ENCODE assay signal across 8 cellular contexts in genomic region chr11:124740277-124740882, GRCh38. TPM values are rescaled to one million over a fixed set of nuclear protein-coding genes. Genes with fewer than 3 reads are reported as not detected.
DNase-seq lines count a peak whose midpoint lies in the region; ATAC-seq and TF ChIP-seq lines count a peak whose summit lies in the region.

No MANE protein-coding gene starts in this region.

- H3K36me3 Mint-ChIP-seq in activated naive CD8-positive, alpha-beta T cell treated with anti-CD3 and anti-CD28 coated beads for 36 hours, result no peaks in the 10 kb centered on the region

- H3K4me1 Mint-ChIP-seq in activated naive CD8-positive, alpha-beta T cell treated with anti-CD3 and anti-CD28 coated beads for 36 hours, result peaks cover 12% of the 10 kb centered on the region

- peaks cover 3% of the 10 kb centered on the region for H3K4me1 ChIP-seq in iPS-15b (ENCODE audit: control insufficient read depth, insufficient read depth, low read length)

- H3K27me3 ChIP-seq in iPS-15b (ENCODE audit: control insufficient read depth, insufficient read depth, low read length), result peaks cover 96% of the 10 kb centered on the region

- peaks cover 21% of the 10 kb centered on the region for H3K27me3 Mint-ChIP-seq in activated naive CD8-positive, alpha-beta T cell treated with anti-CD3 and anti-CD28 coated beads for 36 hours

- H3K27ac Mint-ChIP-seq in activated naive CD8-positive, alpha-beta T cell treated with anti-CD3 and anti-CD28 coated beads for 36 hours, result no peak overlapping the region

- H3K36me3 ChIP-seq in iPS-15b (ENCODE audit: control insufficient read depth, insufficient read depth, low read length), result no peaks in the 10 kb centered on the region

- peak; percentile 37 for ATAC-seq in GM19025 (IDR thresholded peaks at IDR 0.05; ENCODE audit: low read depth, unreplicated experiment)
- peak; percentile 53 for ATAC-seq in HG03175 (IDR thresholded peaks at IDR 0.05; ENCODE audit: unreplicated experiment)

- H3K9ac ChIP-seq in iPS-15b (ENCODE audit: low read depth, low read length), result no peak overlapping the region

- H3K4me3 ChIP-seq in iPS-15b (ENCODE audit: low read depth, low read length), result peak overlapping the region; percentile 74

- H3K9me3 ChIP-seq in iPS-15b (ENCODE audit: control insufficient read depth, insufficient read depth, low read length), result no peaks in the 10 kb centered on the region

- peak; percentile 37 for TF ChIP-seq CTCF in AG09319 (IDR thresholded peaks at IDR 0.05; ENCODE audit: low read depth, low read length)

- H3K4me3 Mint-ChIP-seq in activated naive CD8-positive, alpha-beta T cell treated with anti-CD3 and anti-CD28 coated beads for 36 hours, result peak overlapping the region; percentile 82

- no peak for DNase-seq in AG09319 (ENCODE audit: extremely low read depth, low read depth)
- DNase-seq in RPMI8226, result peak; percentile 41
- DNase-seq in activated naive CD8-positive, alpha-beta T cell treated with anti-CD3 and anti-CD28 coated beads for 36 hours, result peak; percentile 63
- DNase-seq in stimulated activated CD4-positive, alpha-beta T cell treated with anti-CD3 and anti-CD28 coated beads, Interleukin-15, amount 100 ng/mL, for 48 hours (ENCODE audit: low read depth in 2 of 2), result peak; percentile 45 to 64
- no peak for DNase-seq in NCI-H1694 (lab: John Stamatoyannopoulos, UW)

- no peaks in the 10 kb centered on the region for H3K9me3 Mint-ChIP-seq in activated naive CD8-positive, alpha-beta T cell treated with anti-CD3 and anti-CD28 coated beads for 36 hours

RNA-seq across cellular contexts. Expression of gene NRGN, which starts 0.6 kb away (rescaled TPM):
- 1 to 10 TPM; 7.8 to 8.1 TPM for total RNA-seq in activated naive CD8-positive, alpha-beta T cell treated with anti-CD3 and anti-CD28 coated beads for 36 hours

RNA-seq across cellular contexts. Expression of gene VSIG2, which starts 11.7 kb away (rescaled TPM):
- under 1 TPM; 0.18 to 0.31 TPM for total RNA-seq in activated naive CD8-positive, alpha-beta T cell treated with anti-CD3 and anti-CD28 coated beads for 36 hours

RNA-seq across cellular contexts. Expression of gene ESAM, which starts 21.7 kb away (rescaled TPM):
- total RNA-seq in activated naive CD8-positive, alpha-beta T cell treated with anti-CD3 and anti-CD28 coated beads for 36 hours, result 1 to 10 TPM; 1.1 TPM

RNA-seq across cellular contexts. Expression of gene MSANTD2, which starts 59.8 kb away (rescaled TPM):
- total RNA-seq in activated naive CD8-positive, alpha-beta T cell treated with anti-CD3 and anti-CD28 coated beads for 36 hours, result 1 to 10 TPM; 7.2 TPM

Comparison
In these comparisons a context has a peak if more than half of its experiments do, and no peak if none do; other contexts are left out.
1. DNase-seq: peak in RPMI8226 (single experiment), activated naive CD8-positive, alpha-beta T cell treated with anti-CD3 and anti-CD28 coated beads for 36 hours (single experiment) and stimulated activated CD4-positive, alpha-beta T cell treated with anti-CD3 and anti-CD28 coated beads, Interleukin-15, amount 100 ng/mL, for 48 hours (2 of 2); none in AG09319 (single experiment) and NCI-H1694 (single experiment).